Comparison of ENCODE assay signal across 2 cellular contexts in the genomic region with DNA sequence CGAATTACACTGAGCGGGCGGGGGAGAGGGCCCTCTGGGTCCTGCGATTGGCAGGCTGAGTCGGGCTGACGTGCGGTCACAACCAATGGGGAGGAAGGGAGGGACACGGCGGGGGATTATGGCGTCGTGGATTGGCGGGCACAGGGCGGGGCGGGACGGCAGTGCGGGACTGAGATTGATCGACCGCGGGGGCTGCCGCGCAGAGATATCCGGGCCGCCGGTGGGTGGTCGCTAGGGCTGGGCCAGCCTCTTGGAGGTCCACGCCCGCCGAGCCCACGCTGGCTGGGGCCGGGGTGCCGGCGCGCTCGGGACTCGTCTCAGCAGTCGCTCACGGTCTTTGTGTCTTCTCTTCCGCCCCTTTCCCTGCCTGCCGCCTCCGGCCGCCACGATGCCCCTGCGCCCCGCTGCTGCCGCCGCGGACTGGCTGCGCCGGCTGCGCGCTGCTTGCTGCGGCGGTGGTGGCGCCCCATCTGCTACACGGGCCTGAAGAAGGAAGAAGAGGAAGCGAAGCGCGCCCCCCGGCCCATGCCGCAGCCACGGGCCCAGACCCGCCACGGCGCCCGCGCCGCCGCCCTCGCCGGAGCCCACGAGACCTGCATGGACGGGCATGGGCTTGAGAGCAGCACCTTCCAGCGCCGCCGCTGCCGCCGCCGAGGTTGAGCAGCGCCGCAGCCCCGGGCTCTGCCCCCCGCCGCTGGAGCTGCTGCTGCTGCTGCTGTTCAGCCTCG.
TF ChIP-seq lines count a peak whose summit lies in the region.

A gene with protein sequence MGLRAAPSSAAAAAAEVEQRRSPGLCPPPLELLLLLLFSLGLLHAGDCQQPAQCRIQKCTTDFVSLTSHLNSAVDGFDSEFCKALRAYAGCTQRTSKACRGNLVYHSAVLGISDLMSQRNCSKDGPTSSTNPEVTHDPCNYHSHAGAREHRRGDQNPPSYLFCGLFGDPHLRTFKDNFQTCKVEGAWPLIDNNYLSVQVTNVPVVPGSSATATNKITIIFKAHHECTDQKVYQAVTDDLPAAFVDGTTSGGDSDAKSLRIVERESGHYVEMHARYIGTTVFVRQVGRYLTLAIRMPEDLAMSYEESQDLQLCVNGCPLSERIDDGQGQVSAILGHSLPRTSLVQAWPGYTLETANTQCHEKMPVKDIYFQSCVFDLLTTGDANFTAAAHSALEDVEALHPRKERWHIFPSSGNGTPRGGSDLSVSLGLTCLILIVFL (plus strand): TSS at position 200 of the 728 bp plus-strand sequence. CDS start 408 bp downstream, at position 608.

TF ChIP-seq in HCT116, 20 proteins besides CTCF, POLR2A, EP300 and RAD21 (continued from another document):
- TF ChIP-seq JUND (IDR thresholded peaks at IDR 0.05) (no peak), CBX3 (IDR thresholded peaks at IDR 0.05; ENCODE audit: low read depth) (no peak), TCF7L2 (IDR thresholded peaks at IDR 0.05; ENCODE audit: borderline replicate concordance, extremely low read depth, insufficient read depth, insufficient read length) (peak; percentile 20), ZFX (IDR thresholded peaks at IDR 0.05) (peak; percentile 86), SIN3A (IDR thresholded peaks at IDR 0.05; ENCODE audit: low read depth) (no peak), ELF1 (IDR thresholded peaks at IDR 0.05; ENCODE audit: borderline replicate concordance, low read depth) (no peak), YY1 (IDR thresholded peaks at IDR 0.05; ENCODE audit: extremely low read depth, insufficient replicate concordance, low read depth, low read length) (no peak)
- TF ChIP-seq, protein P1, sequence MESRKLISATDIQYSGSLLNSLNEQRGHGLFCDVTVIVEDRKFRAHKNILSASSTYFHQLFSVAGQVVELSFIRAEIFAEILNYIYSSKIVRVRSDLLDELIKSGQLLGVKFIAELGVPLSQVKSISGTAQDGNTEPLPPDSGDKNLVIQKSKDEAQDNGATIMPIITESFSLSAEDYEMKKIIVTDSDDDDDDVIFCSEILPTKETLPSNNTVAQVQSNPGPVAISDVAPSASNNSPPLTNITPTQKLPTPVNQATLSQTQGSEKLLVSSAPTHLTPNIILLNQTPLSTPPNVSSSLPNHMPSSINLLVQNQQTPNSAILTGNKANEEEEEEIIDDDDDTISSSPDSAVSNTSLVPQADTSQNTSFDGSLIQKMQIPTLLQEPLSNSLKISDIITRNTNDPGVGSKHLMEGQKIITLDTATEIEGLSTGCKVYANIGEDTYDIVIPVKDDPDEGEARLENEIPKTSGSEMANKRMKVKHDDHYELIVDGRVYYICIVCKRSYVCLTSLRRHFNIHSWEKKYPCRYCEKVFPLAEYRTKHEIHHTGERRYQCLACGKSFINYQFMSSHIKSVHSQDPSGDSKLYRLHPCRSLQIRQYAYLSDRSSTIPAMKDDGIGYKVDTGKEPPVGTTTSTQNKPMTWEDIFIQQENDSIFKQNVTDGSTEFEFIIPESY (IDR thresholded peaks at IDR 0.05; ENCODE audit: extremely low read depth, insufficient replicate concordance, low read length), result no peak

TF ChIP-seq in SK-N-SH, 30 proteins besides CTCF, POLR2A, EP300 and RAD21:
- TF ChIP-seq POLR2AphosphoS5 (IDR thresholded peaks at IDR 0.05; ENCODE audit: low read depth, low read length), result peak; percentile 81; the same call in 1 of the 2 replicates
- TF ChIP-seq, protein P2, sequence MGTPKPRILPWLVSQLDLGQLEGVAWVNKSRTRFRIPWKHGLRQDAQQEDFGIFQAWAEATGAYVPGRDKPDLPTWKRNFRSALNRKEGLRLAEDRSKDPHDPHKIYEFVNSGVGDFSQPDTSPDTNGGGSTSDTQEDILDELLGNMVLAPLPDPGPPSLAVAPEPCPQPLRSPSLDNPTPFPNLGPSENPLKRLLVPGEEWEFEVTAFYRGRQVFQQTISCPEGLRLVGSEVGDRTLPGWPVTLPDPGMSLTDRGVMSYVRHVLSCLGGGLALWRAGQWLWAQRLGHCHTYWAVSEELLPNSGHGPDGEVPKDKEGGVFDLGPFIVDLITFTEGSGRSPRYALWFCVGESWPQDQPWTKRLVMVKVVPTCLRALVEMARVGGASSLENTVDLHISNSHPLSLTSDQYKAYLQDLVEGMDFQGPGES (IDR thresholded peaks at IDR 0.05; ENCODE audit: low read depth, low read length), result peak; percentile 78
- TF ChIP-seq, protein P3, sequence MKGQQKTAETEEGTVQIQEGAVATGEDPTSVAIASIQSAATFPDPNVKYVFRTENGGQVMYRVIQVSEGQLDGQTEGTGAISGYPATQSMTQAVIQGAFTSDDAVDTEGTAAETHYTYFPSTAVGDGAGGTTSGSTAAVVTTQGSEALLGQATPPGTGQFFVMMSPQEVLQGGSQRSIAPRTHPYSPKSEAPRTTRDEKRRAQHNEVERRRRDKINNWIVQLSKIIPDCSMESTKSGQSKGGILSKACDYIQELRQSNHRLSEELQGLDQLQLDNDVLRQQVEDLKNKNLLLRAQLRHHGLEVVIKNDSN (IDR thresholded peaks at IDR 0.05; ENCODE audit: borderline replicate concordance, low read depth), result no peak
- TF ChIP-seq PBX3 (IDR thresholded peaks at IDR 0.05), result peak; percentile 98
- peak; percentile 14; the same call in 1 of the 2 replicates for TF ChIP-seq MXI1 (IDR thresholded peaks at IDR 0.05; ENCODE audit: low read depth, low read length)
- peak; percentile 75 for TF ChIP-seq RFX5 (IDR thresholded peaks at IDR 0.05; ENCODE audit: low read length)
- 0 out of 2 replicates have a peak, but pooled peaks have one; percentile 37 for TF ChIP-seq NRF1 (IDR thresholded peaks at IDR 0.05; ENCODE audit: low read depth, low read length)
- TF ChIP-seq RCOR1 (IDR thresholded peaks at IDR 0.05; ENCODE audit: low read length), result no peak
- TF ChIP-seq CHD2 (IDR thresholded peaks at IDR 0.05; ENCODE audit: low read length, partially characterized antibody), result peak; percentile 79
- no peak for TF ChIP-seq GATA2 (CRISPR knock-in tag; IDR thresholded peaks at IDR 0.05)
- TF ChIP-seq TAF1 (IDR thresholded peaks at IDR 0.05; ENCODE audit: borderline replicate concordance, low read depth, low read length), result peak; percentile 46; the same call in 1 of the 2 replicates
- TF ChIP-seq REST (IDR thresholded peaks at IDR 0.05; ENCODE audit: low read depth, low read length), result 0 out of 2 replicates have a peak, but pooled peaks have one; percentile 7
